8 cellular contexts compared by ENCODE assay signal in the genomic region with DNA sequence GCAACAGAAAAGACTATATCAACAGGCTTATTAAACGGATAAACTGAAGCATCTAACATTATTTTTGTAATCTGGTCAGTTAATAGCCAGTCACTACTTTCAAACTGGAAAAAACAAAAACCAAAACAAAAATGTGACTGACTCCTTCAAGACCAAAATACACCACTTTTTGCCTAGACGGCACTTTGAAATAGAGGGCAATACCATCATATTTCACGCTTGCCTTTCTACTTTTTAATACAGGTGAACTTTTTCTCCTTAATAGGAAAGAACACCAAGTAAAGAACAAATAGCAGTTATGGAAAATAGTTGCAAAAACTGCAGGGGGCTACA. TPM values are rescaled to one million over a fixed set of nuclear protein-coding genes. Genes with fewer than 3 reads are reported as not detected.
DNase-seq lines count a peak whose midpoint lies in the region; ATAC-seq and TF ChIP-seq lines count a peak whose summit lies in the region.

No MANE protein-coding gene starts in this region.

- H3K27ac ChIP-seq in CD4-positive, alpha-beta memory T cell (ENCODE audit: low read depth, low read length): peak overlapping the region; percentile 85
- H3K27ac ChIP-seq in KOPT-K1 (ENCODE audit: low read depth, low read length, poor library complexity, severe bottlenecking) (peak overlapping the region; percentile 80), dorsolateral prefrontal cortex (peak overlapping the region in 58 of 59 donors; percentile 38 to 93 (median 82))

- H3K9me3 ChIP-seq in CD4-positive, alpha-beta memory T cell (ENCODE audit: control insufficient read depth in 1 of 2, low read length in 2 of 2): no peaks in the 10 kb centered on the region
- no peaks in the 10 kb centered on the region for H3K9me3 ChIP-seq in KOPT-K1 (ENCODE audit: insufficient read depth, low read length, poor library complexity, severe bottlenecking)

- H3K4me1 Mint-ChIP-seq in CD4-positive, alpha-beta memory T cell: peaks cover 14 to 44% (median 29%) of the 10 kb centered on the region in 4 donors
- H3K4me1 Mint-ChIP-seq in neural crest cell: peaks cover 28% of the 10 kb centered on the region

- DNase-seq in CD4-positive, alpha-beta memory T cell: no peak
- DNase-seq in dorsolateral prefrontal cortex (no peak), neural crest cell (ENCODE audit: low read depth, low spot score) (no peak), NCI-H226 (no peak), globus pallidus (ENCODE audit: low spot score) (no peak)

- H3K4me3 ChIP-seq in CD4-positive, alpha-beta memory T cell (ENCODE audit: low read length in 2 of 2): peak overlapping the region; percentile 90 to 98
- H3K4me3 ChIP-seq in dorsolateral prefrontal cortex: peak overlapping the region; percentile 61 to 100 (median 93)

- ATAC-seq in HG02678 (IDR thresholded peaks at IDR 0.05; ENCODE audit: unreplicated experiment) (no peak), HG03095 (IDR thresholded peaks at IDR 0.05; ENCODE audit: unreplicated experiment) (no peak)

- no peaks in the 10 kb centered on the region for H3K27me3 Mint-ChIP-seq in CD4-positive, alpha-beta memory T cell
- H3K27me3 Mint-ChIP-seq in neural crest cell (ENCODE audit: low read depth): no peaks in the 10 kb centered on the region

- peak overlapping the region; percentile 91 to 100 (median 99) for H3K27ac Mint-ChIP-seq in CD4-positive, alpha-beta memory T cell
- peak overlapping the region; percentile 98 for H3K27ac Mint-ChIP-seq in neural crest cell (ENCODE audit: unreplicated experiment)

- CTCF ChIA-PET in CD4-positive, alpha-beta memory T cell (lab: Charles Lee; ENCODE audit: partially characterized antibody): interaction anchor here (1.0 kb wide), 1 partner anchor 330 kb away, joined by 3 read pairs; no protein-coding TSS in a partner anchor

- H3K4me3 Mint-ChIP-seq in CD4-positive, alpha-beta memory T cell: peak overlapping the region; percentile 98 to 99 (median 98)
- H3K4me3 Mint-ChIP-seq in neural crest cell: peak overlapping the region; percentile 96

- POLR2A ChIA-PET in CD4-positive, alpha-beta memory T cell (lab: Charles Lee; ENCODE audit: partially characterized antibody): interaction anchor here (0.6 to 2.5 kb wide), 11 partner anchors 11 to 333 kb away, joined by 3 to 25 read pairs (median 4); partner anchors contain the start of genes MDM2, RAP1B and SLC35E3

- intact Hi-C loops in CD4-positive, alpha-beta memory T cell (cut with micrococcal nuclease): loop anchor here (1.0 to 5.0 kb wide), 8 partner anchors 11 to 354 kb away; partner anchors contain the start of genes MDM1, RAP1B and SLC35E3
- intact Hi-C loops in dorsolateral prefrontal cortex (cut with DNase I): loop anchor here (1.0 to 10.0 kb wide), 7 partner anchors 60 to 351 kb away; partner anchors contain the start of genes RAP1B (in 2 of the 2), SLC35E3 (in 2 of the 2), MDM1 (in 1 of the 2) and MDM2 (in 1 of the 2)

- H3K9me3 Mint-ChIP-seq in CD4-positive, alpha-beta memory T cell: no peaks in the 10 kb centered on the region
- H3K9me3 Mint-ChIP-seq in neural crest cell: no peaks in the 10 kb centered on the region

- peaks cover 30% of the 10 kb centered on the region for H3K4me1 ChIP-seq in CD4-positive, alpha-beta memory T cell (ENCODE audit: insufficient read depth, low read length)

- H3K36me3 Mint-ChIP-seq in CD4-positive, alpha-beta memory T cell: peaks cover 3 to 32% of the 10 kb centered on the region in 2 donors
- H3K36me3 Mint-ChIP-seq in neural crest cell (ENCODE audit: low read depth): no peaks in the 10 kb centered on the region

- no peaks in the 10 kb centered on the region for H3K27me3 ChIP-seq in CD4-positive, alpha-beta memory T cell (ENCODE audit: insufficient read depth, low read length)
- no peaks in the 10 kb centered on the region for H3K27me3 ChIP-seq in dorsolateral prefrontal cortex

- H3K36me3 ChIP-seq in CD4-positive, alpha-beta memory T cell (ENCODE audit: insufficient read depth, low read length): peaks cover 7% of the 10 kb centered on the region
- peaks cover 27% of the 10 kb centered on the region for H3K36me3 ChIP-seq in KOPT-K1 (ENCODE audit: insufficient read depth, low read length)

- TF ChIP-seq CTCF in dorsolateral prefrontal cortex (IDR thresholded peaks at IDR 0.05 in 54 of 56, conservative IDR thresholded peaks at IDR 0.05 in 2 of 56; ENCODE audit: low read depth in 1 of 56, partially characterized antibody in 56 of 56) (no peak), neural crest cell (conservative IDR thresholded peaks at IDR 0.05) (no peak)

RNA-seq across cellular contexts. Expression of gene NUP107, which starts 0.6 kb away (rescaled TPM):
- 10 to 100 TPM; 68.9 to 70.7 TPM for total RNA-seq in CD4-positive, alpha-beta memory T cell
- polyA plus RNA-seq in CD4-positive, alpha-beta memory T cell: 10 to 100 TPM; 25.9 to 39.8 TPM
- total RNA-seq in dorsolateral prefrontal cortex: 10 to 100 TPM; 15.0 to 41.1 (median 24.5) TPM
- total RNA-seq in neural crest cell: 128 and 136 TPM in 2 replicates

RNA-seq across cellular contexts. Expression of gene SLC35E3, which starts 59.7 kb away (rescaled TPM):
- 10 to 100 TPM in 1 of 2 experiments, 1 to 10 TPM in 1; 8.2 to 11.5 TPM for total RNA-seq in CD4-positive, alpha-beta memory T cell
- 1 to 10 TPM; 6.1 to 7.7 TPM for polyA plus RNA-seq in CD4-positive, alpha-beta memory T cell
- total RNA-seq in dorsolateral prefrontal cortex (10 to 100 TPM; 11.5 to 32.1 (median 18.4) TPM), neural crest cell (15.1 and 16.1 TPM in 2 replicates)
